Comparison of ENCODE assay signal across 8 cellular contexts in genomic region chr10:119896061-119896655, GRCh38. TPM values are rescaled to one million over a fixed set of nuclear protein-coding genes. Genes with fewer than 3 reads are reported as not detected.
DNase-seq lines count a peak whose midpoint lies in the region; ATAC-seq and TF ChIP-seq lines count a peak whose summit lies in the region.

No MANE protein-coding gene starts in this region.

- H3K4me1 ChIP-seq in body of pancreas (peaks cover 58% of the 10 kb centered on the region), mesenchymal stem cell (ENCODE audit: control insufficient read depth, insufficient read depth, low read depth, low read length) (peaks cover 11% of the 10 kb centered on the region)

- H2BK120ac ChIP-seq in mesenchymal stem cell (ENCODE audit: low read depth, low read length), result no peak overlapping the region

- no peak for TF ChIP-seq POLR2A in body of pancreas (IDR thresholded peaks at IDR 0.05)

- H3K4me3 ChIP-seq in AG10803 (ENCODE audit: low read length) (no peak overlapping the region; the same call in 1 of the 2 replicates), body of pancreas (no peak overlapping the region), mesenchymal stem cell (ENCODE audit: insufficient read depth in 1 of 2, low read depth in 1 of 2, low read length in 2 of 2) (peak overlapping the region in 1 of 2 experiments; percentile 58)

- H3K4ac ChIP-seq in mesenchymal stem cell (ENCODE audit: low read depth in 1 of 2, low read length in 2 of 2), result no peak overlapping the region

- intact Hi-C loops in body of pancreas (cut with DNase I), result no loop called here

- peak overlapping the region; percentile 71 to 76 (median 72) for H3K27ac ChIP-seq in body of pancreas
- H3K27ac ChIP-seq in mesenchymal stem cell (ENCODE audit: low read length, poor library complexity, severe bottlenecking), result no peak overlapping the region

- DNase-seq in AG10803 (ENCODE audit: low read depth) (peak; percentile 78), KBM-7 (peak; percentile 79), body of pancreas (peak; percentile 34 to 70 (median 62)), mesenchymal stem cell (peak; percentile 66), OCI-M2 (lab: John Stamatoyannopoulos, UW; ENCODE audit: unreplicated experiment) (no peak)

- H4K91ac ChIP-seq in mesenchymal stem cell (ENCODE audit: low read length), result no peak overlapping the region

- no peak overlapping the region for H3K23ac ChIP-seq in mesenchymal stem cell (ENCODE audit: low read length in 2 of 2)

- H3K36me3 ChIP-seq in body of pancreas (replicated peaks in 1 of 2; ENCODE audit: insufficient read depth in 1 of 2, low read depth in 2 of 2), result no peaks in the 10 kb centered on the region
- peaks cover 15 to 39% of the 10 kb centered on the region in 2 experiments for H3K36me3 ChIP-seq in mesenchymal stem cell (ENCODE audit: control insufficient read depth in 1 of 2, insufficient read depth in 2 of 2, low read depth in 1 of 2, low read length in 2 of 2)

- TF ChIP-seq CTCF in AG10803 (conservative IDR thresholded peaks at IDR 0.05; ENCODE audit: low read length) (no peak), body of pancreas (IDR thresholded peaks at IDR 0.05) (no peak)

- no peak overlapping the region for H2BK5ac ChIP-seq in mesenchymal stem cell (ENCODE audit: low read depth, low read length, poor library complexity, severe bottlenecking)

- H4K8ac ChIP-seq in mesenchymal stem cell (ENCODE audit: low read length), result no peak overlapping the region

- H2BK12ac ChIP-seq in mesenchymal stem cell (ENCODE audit: low read length in 2 of 2), result no peak overlapping the region

- in situ Hi-C loops in KBM-7 (cut with MboI; ENCODE audit: low pct_unique_long_range_greater_than_20kb, low sequenced_read_pairs), result no loop called here

- no peaks in the 10 kb centered on the region for H3K9me3 ChIP-seq in body of pancreas
- no peaks in the 10 kb centered on the region for H3K9me3 ChIP-seq in mesenchymal stem cell (ENCODE audit: control insufficient read depth, low read length)

- peak overlapping the region; percentile 37 for H3K9ac ChIP-seq in mesenchymal stem cell (ENCODE audit: low read length)

- H3K4me2 ChIP-seq in mesenchymal stem cell (ENCODE audit: low read length, poor library complexity, severe bottlenecking), result no peak overlapping the region

- H3K18ac ChIP-seq in mesenchymal stem cell (ENCODE audit: low read depth in 1 of 2, low read length in 2 of 2), result peak overlapping the region in 1 of 2 experiments; percentile 22

- peak; percentile 72 for ATAC-seq in body of pancreas
- ATAC-seq in GM21526 (IDR thresholded peaks at IDR 0.05; ENCODE audit: low FRiP score, unreplicated experiment), result no peak
- ATAC-seq in GM18517 (IDR thresholded peaks at IDR 0.05; ENCODE audit: unreplicated experiment), result no peak
- ATAC-seq in HG03280 (IDR thresholded peaks at IDR 0.05; ENCODE audit: unreplicated experiment), result no peak

- H3K27me3 ChIP-seq in body of pancreas, result no peaks in the 10 kb centered on the region
- H3K27me3 ChIP-seq in mesenchymal stem cell (ENCODE audit: control insufficient read depth in 1 of 2, insufficient read depth in 1 of 2, low read length in 2 of 2), result no peaks in the 10 kb centered on the region

- H3K14ac ChIP-seq in mesenchymal stem cell (ENCODE audit: low read length in 2 of 2), result no peak overlapping the region

- no peak overlapping the region for H2AFZ ChIP-seq in mesenchymal stem cell (ENCODE audit: low read depth, low read length)

- peaks cover 7% of the 10 kb centered on the region for H3K79me1 ChIP-seq in mesenchymal stem cell (replicated peaks; ENCODE audit: low read length, poor library complexity, severe bottlenecking)

- H2BK15ac ChIP-seq in mesenchymal stem cell (ENCODE audit: low read depth, poor library complexity, severe bottlenecking), result no peak overlapping the region

- WGBS in body of pancreas, 2 donors, result 5 to 7% methylated on average over 4 of the region's 4 CpGs
- WGBS in mesenchymal stem cell, result 65% methylated on average over 4 of the region's 4 CpGs

- H2AK5ac ChIP-seq in mesenchymal stem cell (ENCODE audit: low read length, severe bottlenecking), result no peak overlapping the region

RNA-seq across cellular contexts. Expression of gene SEC23IP, which starts 3.6 kb away (rescaled TPM):
- total RNA-seq in body of pancreas, result 10 to 100 TPM; 10.1 to 24.1 TPM
- 72.1 TPM for polyA plus RNA-seq in mesenchymal stem cell (2013, experiment 1 of 2)
- polyA plus RNA-seq in mesenchymal stem cell (2013, experiment 2 of 2), result 64.5 TPM

RNA-seq across cellular contexts. Expression of gene MCMBP, which starts 23.5 kb away (rescaled TPM):
- 10 to 100 TPM; 26.2 to 29.0 TPM for total RNA-seq in body of pancreas
- 28.6 TPM for polyA plus RNA-seq in mesenchymal stem cell (2013, experiment 1 of 2)
- 29.4 TPM for polyA plus RNA-seq in mesenchymal stem cell (2013, experiment 2 of 2)
